12 cellular contexts compared by ENCODE assay signal in genomic region chr6:132919476-132919875, GRCh38.
A peak's percentile ranks its signal among the peaks of the same experiment; 100 is the strongest.
DNase-seq lines count a peak whose midpoint lies in the region; ATAC-seq and TF ChIP-seq lines count a peak whose summit lies in the region.
"Had no signal": no experiment of that assay in that cellular context is flagged by ENCODE, and none has a peak within 500 bp of the region (broad histone marks: within the 10 kb centered on the region; RNA-seq: fewer than 3 reads in every experiment).

No MANE protein-coding gene starts in this region.

- TF ChIP-seq CTCF in AG09309 (IDR thresholded peaks at IDR 0.05; ENCODE audit: control insufficient read depth, insufficient read depth, low read depth, low read length, missing control alignments) (no peak), PC-3 (conservative IDR thresholded peaks at IDR 0.05; ENCODE audit: low read depth, low read length) (no peak), osteoblast (IDR thresholded peaks at IDR 0.05; ENCODE audit: extremely low read depth, low read depth, low read length) (no peak), endodermal cell (conservative IDR thresholded peaks at IDR 0.05) (no peak)

- H3K27me3 Mint-ChIP-seq in endodermal cell (ENCODE audit: insufficient read depth), result no peaks in the 10 kb centered on the region

- H3K36me3 Mint-ChIP-seq in endodermal cell (ENCODE audit: low read depth), result no peaks in the 10 kb centered on the region

- CTCF ChIA-PET in PC-3 (lab: Charles Lee), result interaction anchor here (0.5 kb wide), 1 partner anchor 18 kb away, joined by 3 read pairs; no protein-coding TSS in a partner anchor

- WGBS in endodermal cell (ENCODE audit: insufficient coverage in 1 of 2, insufficient read length in 1 of 2), 2 experiments, result 86 to 100% methylated on average over 2 of the region's 2 CpGs

- H3K4me3 ChIP-seq in AG09309 (ENCODE audit: control insufficient read depth, low read depth, low read length) (no peak overlapping the region), PC-3 (ENCODE audit: low read length) (no peak overlapping the region), osteoblast (ENCODE audit: insufficient read depth, low read length) (peak overlapping the region; percentile 33), endodermal cell (ENCODE audit: low read length) (no peak overlapping the region)

- H3K9me3 Mint-ChIP-seq in endodermal cell, result no peaks in the 10 kb centered on the region
- H3K9me3 Mint-ChIP-seq: dendritic cell treated with granulocyte-macrophage colony-stimulating factor and Interleukin-4, amounts not matched to agents 40 ng/mL and 50 ng/mL, for 4 days had no signal

- H3K9me2 ChIP-seq in PC-3 (replicated peaks; ENCODE audit: low read length), result no peaks in the 10 kb centered on the region

- H3K4me3 Mint-ChIP-seq in endodermal cell, result no peak overlapping the region
- H3K4me3 Mint-ChIP-seq: dendritic cell treated with granulocyte-macrophage colony-stimulating factor and Interleukin-4, amounts not matched to agents 40 ng/mL and 50 ng/mL, for 4 days had no signal

- H3K4me1 Mint-ChIP-seq in endodermal cell, result peaks cover 2% of the 10 kb centered on the region

- no peak overlapping the region for H3K27ac Mint-ChIP-seq in endodermal cell
- H3K27ac Mint-ChIP-seq: dendritic cell treated with granulocyte-macrophage colony-stimulating factor and Interleukin-4, amounts not matched to agents 40 ng/mL and 50 ng/mL, for 4 days had no signal

- no TSS peak for BruUV-seq in PC-3 (replicated peaks; lab: Mats Ljungman, UMichigan)

- H3K36me3 ChIP-seq in PC-3 (ENCODE audit: low read depth, low read length), result no peaks in the 10 kb centered on the region
- H3K36me3 ChIP-seq in osteoblast (ENCODE audit: insufficient read depth, low read length), result no peaks in the 10 kb centered on the region
- no peaks in the 10 kb centered on the region for H3K36me3 ChIP-seq in endodermal cell (ENCODE audit: control insufficient read depth, insufficient read depth, low read length)

- H3K9me3 ChIP-seq in PC-3 (ENCODE audit: low read length) (no peaks in the 10 kb centered on the region), osteoblast (ENCODE audit: low read depth, low read length) (no peaks in the 10 kb centered on the region), endodermal cell (ENCODE audit: control insufficient read depth, low read length) (no peaks in the 10 kb centered on the region)

- H3F3A ChIP-seq in PC-3 (ENCODE audit: low read length, unreplicated experiment), result no peaks in the 10 kb centered on the region

- peak; percentile 29; the same call in 1 of the 2 replicates for ATAC-seq in PC-3

- H4K20me1 ChIP-seq in PC-3 (ENCODE audit: low read length), result no peaks in the 10 kb centered on the region
- no peaks in the 10 kb centered on the region for H4K20me1 ChIP-seq in osteoblast (ENCODE audit: insufficient read depth, low read length)

- DNase-seq in AG09309 (ENCODE audit: low read depth), result peak; percentile 31
- peak; percentile 70 for DNase-seq in PC-3
- peak; percentile 94 for DNase-seq in fibroblast of the conjunctiva (ENCODE audit: low read depth)
- no peak for DNase-seq in osteoblast (ENCODE audit: insufficient read length, low spot score, missing footprints)
- DNase-seq in endodermal cell, result no peak
- no peak for DNase-seq in stimulated activated CD4-positive, alpha-beta T cell treated with anti-CD3 and anti-CD28 coated beads, Interleukin-4, amount 100 ng/mL, for 4 hours
- no peak for DNase-seq in MV-4-11 (lab: John Stamatoyannopoulos, UW)
- no peak for DNase-seq in activated gamma-delta T cell treated with Interleukin-2 at 50 U/mL for 16 hours
- DNase-seq: activated CD4-positive, CD25-positive, alpha-beta regulatory T cell treated with anti-CD3 and anti-CD28 coated beads, Interleukin-2, amount 50 U/mL, for 72 hours; mesendoderm; NCI-H748 treated with DMSO at 0.1 percent for 48 hours had no signal

- H3K4me1 ChIP-seq in PC-3 (ENCODE audit: insufficient read depth, low read length), result peaks cover 10% of the 10 kb centered on the region
- peaks cover 17% of the 10 kb centered on the region for H3K4me1 ChIP-seq in osteoblast (ENCODE audit: insufficient read depth, low read length)
- no peaks in the 10 kb centered on the region for H3K4me1 ChIP-seq in endodermal cell (ENCODE audit: control insufficient read depth, insufficient read depth, low read length)

- POLR2A ChIA-PET in PC-3 (lab: Charles Lee; ENCODE audit: unreplicated experiment), result no interaction called here

- H3K9ac ChIP-seq in PC-3 (ENCODE audit: low read length) (no peak overlapping the region), endodermal cell (ENCODE audit: extremely low read depth, low read length, poor library complexity, severe bottlenecking) (no peak overlapping the region)

- H3K27ac ChIP-seq in PC-3 (ENCODE audit: low read length) (no peak overlapping the region), osteoblast (ENCODE audit: low read depth, low read length) (peak overlapping the region; percentile 43), endodermal cell (ENCODE audit: low read depth, low read length) (no peak overlapping the region)

- H3K27me3 ChIP-seq in PC-3 (ENCODE audit: low read length) (no peaks in the 10 kb centered on the region), osteoblast (ENCODE audit: insufficient read depth, low read length) (no peaks in the 10 kb centered on the region), endodermal cell (ENCODE audit: control insufficient read depth, insufficient read depth, low read length, poor library complexity, severe bottlenecking) (no peaks in the 10 kb centered on the region)

- intact Hi-C loops in PC-3 (cut with micrococcal nuclease), result no loop called here

- H2AFZ ChIP-seq in PC-3 (ENCODE audit: low read length), result peak overlapping the region; percentile 55; the same call in 1 of the 2 replicates
- peak overlapping the region; percentile 62 for H2AFZ ChIP-seq in osteoblast (ENCODE audit: low read length)

- H3K79me2 ChIP-seq in PC-3 (ENCODE audit: low read length) (no peaks in the 10 kb centered on the region), osteoblast (ENCODE audit: insufficient read depth, low read length) (no peaks in the 10 kb centered on the region)

- H3K4me2 ChIP-seq in PC-3 (ENCODE audit: low read length) (peak overlapping the region; percentile 21), osteoblast (ENCODE audit: insufficient read depth, low read length) (peak overlapping the region; percentile 72)

Comparison
In these comparisons a context has a peak if more than half of its experiments do, and no peak if none do; other contexts are left out.
1. DNase-seq: peak in AG09309 (single experiment), PC-3 (single experiment) and fibroblast of the conjunctiva (single experiment); none in osteoblast (single experiment), endodermal cell (single experiment), stimulated activated CD4-positive, alpha-beta T cell treated with anti-CD3 and anti-CD28 coated beads, Interleukin-4, amount 100 ng/mL, for 4 hours (0 of 2), MV-4-11 (single experiment) and activated gamma-delta T cell treated with Interleukin-2 at 50 U/mL for 16 hours (single experiment).